In the genomic region with DNA sequence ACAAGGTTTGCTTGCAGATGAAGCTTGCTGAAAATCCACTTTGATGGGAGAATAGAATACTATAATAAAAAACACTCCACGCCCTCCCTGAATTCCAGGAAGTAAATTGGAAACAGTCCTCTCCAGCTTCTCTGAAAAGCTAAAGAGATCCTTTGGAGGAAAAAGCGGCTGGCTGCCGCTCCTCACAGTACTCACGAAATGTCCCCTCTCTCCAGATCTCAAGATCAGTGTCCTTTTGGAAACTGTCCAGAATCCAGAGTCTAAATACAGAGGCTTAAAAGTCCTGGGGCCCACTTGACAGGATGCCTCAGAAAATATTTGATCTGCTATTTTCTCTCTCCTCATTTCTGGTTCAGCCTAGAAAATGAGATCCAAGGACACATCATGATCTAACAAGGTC, we compare ENCODE assay signal across 18 cellular contexts. TPM values are rescaled to one million over a fixed set of nuclear protein-coding genes. Genes with fewer than 3 reads are reported as not detected.
DNase-seq lines count a peak whose midpoint lies in the region; ATAC-seq and TF ChIP-seq lines count a peak whose summit lies in the region.
"Had no signal": no experiment of that assay in that cellular context is flagged by ENCODE, and none has a peak within 500 bp of the region (broad histone marks: within the 10 kb centered on the region; RNA-seq: fewer than 3 reads in every experiment).

No MANE protein-coding gene starts in this region.

- no peaks in the 10 kb centered on the region for H3K27me3 ChIP-seq in ascending aorta
- no peaks in the 10 kb centered on the region for H3K27me3 ChIP-seq in gastroesophageal sphincter
- H3K27me3 ChIP-seq in thoracic aorta (replicated peaks; ENCODE audit: insufficient read depth): no peaks in the 10 kb centered on the region
- H3K27me3 ChIP-seq: BE2C had no signal

- 49 to 69% methylated on average over 3 to 4 of the region's 4 CpGs for WGBS in gastroesophageal sphincter (ENCODE audit: low coverage in 1 of 2), 2 donors

- H3K9me3 Mint-ChIP-seq in activated CD8-positive, alpha-beta memory T cell treated with anti-CD3 and anti-CD28 coated beads, Interleukin-2, amount 10 ng/mL, durations not matched to agents 7 days and 5 days (ENCODE audit: low read depth): no peaks in the 10 kb centered on the region
- no peaks in the 10 kb centered on the region for H3K9me3 Mint-ChIP-seq in activated CD4-positive, alpha-beta memory T cell treated with anti-CD3 and anti-CD28 coated beads, Interleukin-2, amount 10 ng/mL, durations not matched to agents 7 days and 5 days
- H3K9me3 Mint-ChIP-seq: dendritic cell treated with granulocyte-macrophage colony-stimulating factor and Interleukin-4, amounts not matched to agents 40 ng/mL and 50 ng/mL, for 4 days had no signal

- H3K36me3 Mint-ChIP-seq in activated CD8-positive, alpha-beta memory T cell treated with anti-CD3 and anti-CD28 coated beads, Interleukin-2, amount 10 ng/mL, durations not matched to agents 7 days and 5 days: no peaks in the 10 kb centered on the region
- no peaks in the 10 kb centered on the region for H3K36me3 Mint-ChIP-seq in activated CD4-positive, alpha-beta memory T cell treated with anti-CD3 and anti-CD28 coated beads, Interleukin-2, amount 10 ng/mL, durations not matched to agents 7 days and 5 days (ENCODE audit: low read depth)

- no peaks in the 10 kb centered on the region for H3K4me1 Mint-ChIP-seq in activated CD8-positive, alpha-beta memory T cell treated with anti-CD3 and anti-CD28 coated beads, Interleukin-2, amount 10 ng/mL, durations not matched to agents 7 days and 5 days
- no peaks in the 10 kb centered on the region for H3K4me1 Mint-ChIP-seq in activated CD4-positive, alpha-beta memory T cell treated with anti-CD3 and anti-CD28 coated beads, Interleukin-2, amount 10 ng/mL, durations not matched to agents 7 days and 5 days

- H3K9me3 ChIP-seq in ascending aorta (no peaks in the 10 kb centered on the region), gastroesophageal sphincter (no peaks in the 10 kb centered on the region), thoracic aorta (no peaks in the 10 kb centered on the region)
- H3K9me3 ChIP-seq: BE2C had no signal

- no peak for TF ChIP-seq EP300 in gastroesophageal sphincter (IDR thresholded peaks at IDR 0.05)

- peak overlapping the region; percentile 70 to 73 for H3K27ac ChIP-seq in ascending aorta
- H3K27ac ChIP-seq in gastroesophageal sphincter: peak overlapping the region; percentile 20 to 72 (median 64)
- H3K27ac ChIP-seq in thoracic aorta: peak overlapping the region; percentile 33 to 40

- H3K4me3 ChIP-seq in ascending aorta (no peak overlapping the region), gastroesophageal sphincter (no peak overlapping the region), thoracic aorta (no peak overlapping the region)
- H3K4me3 ChIP-seq: lung had no signal

- H3K27ac Mint-ChIP-seq in activated CD8-positive, alpha-beta memory T cell treated with anti-CD3 and anti-CD28 coated beads, Interleukin-2, amount 10 ng/mL, durations not matched to agents 7 days and 5 days: no peak overlapping the region
- no peak overlapping the region for H3K27ac Mint-ChIP-seq in activated CD4-positive, alpha-beta memory T cell treated with anti-CD3 and anti-CD28 coated beads, Interleukin-2, amount 10 ng/mL, durations not matched to agents 7 days and 5 days
- H3K27ac Mint-ChIP-seq: dendritic cell treated with granulocyte-macrophage colony-stimulating factor and Interleukin-4, amounts not matched to agents 40 ng/mL and 50 ng/mL, for 4 days had no signal

- H3K36me3 ChIP-seq in ascending aorta (no peaks in the 10 kb centered on the region), gastroesophageal sphincter (no peaks in the 10 kb centered on the region), thoracic aorta (no peaks in the 10 kb centered on the region)
- H3K36me3 ChIP-seq: BE2C had no signal

- no peak for TF ChIP-seq POLR2A in gastroesophageal sphincter (IDR thresholded peaks at IDR 0.05)

- H3K4me1 ChIP-seq in ascending aorta (peaks cover 15 to 30% of the 10 kb centered on the region in 2 donors), gastroesophageal sphincter (peaks cover 0 to 45% (median 4%) of the 10 kb centered on the region in 3 donors), thoracic aorta (ENCODE audit: control insufficient read depth in 1 of 2, low read depth in 2 of 2) (peaks cover 20 to 82% of the 10 kb centered on the region in 2 donors)
- H3K4me1 ChIP-seq: BE2C had no signal

- POLR2A ChIA-PET in activated CD4-positive, alpha-beta memory T cell treated with anti-CD3 and anti-CD28 coated beads, Interleukin-2, amount 10 ng/mL, durations not matched to agents 7 days and 5 days (lab: Charles Lee): no interaction called here

- intact Hi-C loops in ascending aorta (cut with DNase I): no loop called here

- H3K4me3 Mint-ChIP-seq in activated CD8-positive, alpha-beta memory T cell treated with anti-CD3 and anti-CD28 coated beads, Interleukin-2, amount 10 ng/mL, durations not matched to agents 7 days and 5 days: no peak overlapping the region
- no peak overlapping the region for H3K4me3 Mint-ChIP-seq in activated CD4-positive, alpha-beta memory T cell treated with anti-CD3 and anti-CD28 coated beads, Interleukin-2, amount 10 ng/mL, durations not matched to agents 7 days and 5 days
- H3K4me3 Mint-ChIP-seq: dendritic cell treated with granulocyte-macrophage colony-stimulating factor and Interleukin-4, amounts not matched to agents 40 ng/mL and 50 ng/mL, for 4 days had no signal

- peaks cover 15% of the 10 kb centered on the region for H3K27me3 Mint-ChIP-seq in activated CD8-positive, alpha-beta memory T cell treated with anti-CD3 and anti-CD28 coated beads, Interleukin-2, amount 10 ng/mL, durations not matched to agents 7 days and 5 days
- peaks cover 14% of the 10 kb centered on the region for H3K27me3 Mint-ChIP-seq in activated CD4-positive, alpha-beta memory T cell treated with anti-CD3 and anti-CD28 coated beads, Interleukin-2, amount 10 ng/mL, durations not matched to agents 7 days and 5 days

- CTCF ChIA-PET in activated CD8-positive, alpha-beta memory T cell treated with anti-CD3 and anti-CD28 coated beads, Interleukin-2, amount 10 ng/mL, durations not matched to agents 7 days and 5 days (lab: Charles Lee): interaction anchor here (0.6 kb wide), 1 partner anchor 26 kb away, joined by 3 read pairs; no protein-coding TSS in a partner anchor
- CTCF ChIA-PET in activated CD4-positive, alpha-beta memory T cell treated with anti-CD3 and anti-CD28 coated beads, Interleukin-2, amount 10 ng/mL, durations not matched to agents 7 days and 5 days (lab: Charles Lee): no interaction called here

- ATAC-seq in gastroesophageal sphincter: no peak
- ATAC-seq in thoracic aorta (ENCODE audit: insufficient number of reproducible peaks, low FRiP score, low read depth): no peak
- no peak for ATAC-seq in HG03565 (IDR thresholded peaks at IDR 0.05; ENCODE audit: unreplicated experiment)
- ATAC-seq in activated CD8-positive, alpha-beta memory T cell treated with anti-CD3 and anti-CD28 coated beads, Interleukin-2, amount 10 ng/mL, durations not matched to agents 7 days and 5 days: no peak
- ATAC-seq: esophagus mucosa had no signal

- TF ChIP-seq CTCF in ascending aorta (IDR thresholded peaks at IDR 0.05) (no peak), gastroesophageal sphincter (IDR thresholded peaks at IDR 0.05) (no peak), thoracic aorta (IDR thresholded peaks at IDR 0.05) (no peak)

- DNase-seq in ascending aorta (ENCODE audit: low spot score in 2 of 2): no peak
- peak; percentile 64 for DNase-seq in myocyte (ENCODE audit: low read depth)
- no peak for DNase-seq in thoracic aorta (ENCODE audit: low spot score)
- DNase-seq in T1000 (lab: John Stamatoyannopoulos, UW): no peak
- no peak for DNase-seq in activated CD8-positive, alpha-beta memory T cell treated with anti-CD3 and anti-CD28 coated beads, Interleukin-2, amount 10 ng/mL, durations not matched to agents 7 days and 5 days
- DNase-seq in activated CD4-positive, alpha-beta memory T cell treated with anti-CD3 and anti-CD28 coated beads, Interleukin-2, amount 10 ng/mL, durations not matched to agents 7 days and 5 days: no peak
- DNase-seq: activated CD4-positive, alpha-beta T cell treated with anti-CD3 and anti-CD28 coated beads for 4 hours; activated T-cell treated with anti-CD3 and anti-CD28 coated beads, Interleukin-2, amount 50 U/mL, for 1 hour; BE2C; NCI-H1930; NCI-H82; stimulated activated CD4-positive, alpha-beta T cell treated with anti-CD3 and anti-CD28 coated beads, Interleukin-15, amount 100 ng/mL, for 24 hours; T-helper 9 cell had no signal

RNA-seq across cellular contexts. Expression of gene C1QTNF2, which starts 7.3 kb away (rescaled TPM):
- total RNA-seq in ascending aorta (3.7 TPM), gastroesophageal sphincter (1 to 10 TPM; 1.5 to 6.9 (median 3.2) TPM), myocyte (2.5 and 3.3 TPM in 2 replicates), thoracic aorta (10 to 100 TPM in 1 of 2 donors, 1 to 10 TPM in 1; 8.3 to 13.8 TPM)
- polyA plus RNA-seq in myocyte (2012): 1.7 TPM
- not detected for total RNA-seq in activated CD8-positive, alpha-beta memory T cell treated with anti-CD3 and anti-CD28 coated beads, Interleukin-2, amount 10 ng/mL, durations not matched to agents 7 days and 5 days
- total RNA-seq in activated CD4-positive, alpha-beta memory T cell treated with anti-CD3 and anti-CD28 coated beads, Interleukin-2, amount 10 ng/mL, durations not matched to agents 7 days and 5 days: not detected

RNA-seq across cellular contexts. Expression of gene FAM200C, which starts 36.7 kb away (rescaled TPM):
- total RNA-seq in ascending aorta (not detected), gastroesophageal sphincter (1 to 10 TPM; 3.5 to 9.5 (median 6.8) TPM), myocyte (6.7 and 7.8 TPM in 2 replicates), thoracic aorta (1 to 10 TPM; 2.7 to 6.0 TPM)
- 3.5 TPM for polyA plus RNA-seq in myocyte (2012)
- total RNA-seq in activated CD8-positive, alpha-beta memory T cell treated with anti-CD3 and anti-CD28 coated beads, Interleukin-2, amount 10 ng/mL, durations not matched to agents 7 days and 5 days: under 1 TPM; 0.61 to 0.88 TPM
- total RNA-seq in activated CD4-positive, alpha-beta memory T cell treated with anti-CD3 and anti-CD28 coated beads, Interleukin-2, amount 10 ng/mL, durations not matched to agents 7 days and 5 days: 1 to 10 TPM in 1 of 2 experiments, under 1 TPM in 1; 0.95 to 1.0 TPM

RNA-seq across cellular contexts. Expression of gene CCNJL, which starts 50.8 kb away (rescaled TPM):
- total RNA-seq in ascending aorta: not detected
- 1 to 10 TPM in 1 of 4 donors, under 1 TPM in 3; 0.35 to 1.9 (median 0.65) TPM for total RNA-seq in gastroesophageal sphincter
- 1.9 and 2.4 TPM in 2 replicates for total RNA-seq in myocyte
- polyA plus RNA-seq in myocyte (2012): 4.2 TPM
- 1 to 10 TPM in 1 of 2 donors, under 1 TPM in 1; 0.54 to 3.0 TPM for total RNA-seq in thoracic aorta
- total RNA-seq in activated CD8-positive, alpha-beta memory T cell treated with anti-CD3 and anti-CD28 coated beads, Interleukin-2, amount 10 ng/mL, durations not matched to agents 7 days and 5 days: under 1 TPM in 1 of 2 experiments, not detected in 1; 0.23 TPM
- not detected for total RNA-seq in activated CD4-positive, alpha-beta memory T cell treated with anti-CD3 and anti-CD28 coated beads, Interleukin-2, amount 10 ng/mL, durations not matched to agents 7 days and 5 days

RNA-seq across cellular contexts. Expression of gene SLU7, which starts 55.8 kb away (rescaled TPM):
- total RNA-seq in ascending aorta (10.2 TPM), gastroesophageal sphincter (100 to 1,000 TPM in 1 of 4 donors, 10 to 100 TPM in 3; 52.6 to 133 (median 88.3) TPM), myocyte (71.2 and 90.2 TPM in 2 replicates), thoracic aorta (10 to 100 TPM; 62.8 to 63.5 TPM)
- 37.7 TPM for polyA plus RNA-seq in myocyte (2012)
- total RNA-seq in activated CD8-positive, alpha-beta memory T cell treated with anti-CD3 and anti-CD28 coated beads, Interleukin-2, amount 10 ng/mL, durations not matched to agents 7 days and 5 days: 10 to 100 TPM; 50.1 to 54.6 TPM
- total RNA-seq in activated CD4-positive, alpha-beta memory T cell treated with anti-CD3 and anti-CD28 coated beads, Interleukin-2, amount 10 ng/mL, durations not matched to agents 7 days and 5 days: 10 to 100 TPM; 65.5 to 72.7 TPM

RNA-seq across cellular contexts. Expression of gene PTTG1, which starts 58.5 kb away (rescaled TPM):
- total RNA-seq in ascending aorta (8.6 TPM), gastroesophageal sphincter (10 to 100 TPM in 1 of 4 donors, 1 to 10 TPM in 3; 3.5 to 31.8 (median 4.8) TPM), myocyte (24.6 and 25.4 TPM in 2 replicates), thoracic aorta (1 to 10 TPM in 1 of 2 donors, not detected in 1; 2.2 TPM)
- polyA plus RNA-seq in myocyte (2012): 9.8 TPM
- total RNA-seq in activated CD8-positive, alpha-beta memory T cell treated with anti-CD3 and anti-CD28 coated beads, Interleukin-2, amount 10 ng/mL, durations not matched to agents 7 days and 5 days: 100 to 1,000 TPM; 204 to 212 TPM
- 100 to 1,000 TPM; 223 to 226 TPM for total RNA-seq in activated CD4-positive, alpha-beta memory T cell treated with anti-CD3 and anti-CD28 coated beads, Interleukin-2, amount 10 ng/mL, durations not matched to agents 7 days and 5 days
